ENCODE assay signal across 8 cellular contexts in genomic region chrX:23908219-23909003, GRCh38. TPM values are rescaled to one million over a fixed set of nuclear protein-coding genes. Genes with fewer than 3 reads are reported as not detected.
A peak's percentile ranks its signal among the peaks of the same experiment; 100 is the strongest.
DNase-seq lines count a peak whose midpoint lies in the region; ATAC-seq and TF ChIP-seq lines count a peak whose summit lies in the region.

No MANE protein-coding gene starts in this region.

- H3K4me1 ChIP-seq in HEK293 (ENCODE audit: control insufficient read depth, insufficient read depth, low read length), result 0 out of 2 replicates have a peak, but pooled peaks cover 3% of the 10 kb centered on the region
- H3K4me1 ChIP-seq in lower lobe of right lung, result no peaks in the 10 kb centered on the region
- H3K4me1 ChIP-seq in vagina, result no peaks in the 10 kb centered on the region

- H3K9me3 ChIP-seq in HEK293 (ENCODE audit: control insufficient read depth, insufficient read depth, low read depth, low read length), result no peaks in the 10 kb centered on the region
- H3K9me3 ChIP-seq in lower lobe of right lung, result no peaks in the 10 kb centered on the region
- no peaks in the 10 kb centered on the region for H3K9me3 ChIP-seq in vagina

- H3K4me3 ChIP-seq in AG10803 (ENCODE audit: low read length) (peak overlapping the region; percentile 45), HEK293 (ENCODE audit: low read depth, low read length) (peak overlapping the region; percentile 5), lower lobe of right lung (peak overlapping the region; percentile 61), vagina (peak overlapping the region; percentile 24 to 47)

- H3K27ac ChIP-seq in HEK293 (ENCODE audit: extremely low read depth, low read depth, low read length) (0 out of 2 replicates have a peak overlapping the region, but pooled peaks have one; percentile 14), angular gyrus (ENCODE audit: low read depth, low read length) (peak overlapping the region; percentile 64), lower lobe of right lung (peak overlapping the region; percentile 85), vagina (peak overlapping the region; percentile 66)

- no peak for TF ChIP-seq POLR2A in vagina (IDR thresholded peaks at IDR 0.05)

- intact Hi-C loops in lower lobe of right lung (cut with DNase I), result loop anchor here (10.0 kb wide), 1 partner anchor 124 kb away; the partner anchor contains the start of gene SAT1
- intact Hi-C loops in vagina (cut with DNase I), result no loop called here

- POLR2A ChIA-PET in HEK293 (lab: Yijun Ruan, JAX), result interaction anchor here (0.9 to 2.6 kb wide), 3 partner anchors 116 to 146 kb away, joined by 3 to 17 read pairs (median 12); partner anchors contain the start of genes EIF2S3 and SAT1

- ATAC-seq in lower lobe of right lung (no peak), HG02571 (IDR thresholded peaks at IDR 0.05; ENCODE audit: unreplicated experiment) (no peak), GM18517 (IDR thresholded peaks at IDR 0.05; ENCODE audit: unreplicated experiment) (no peak)

- H3K27me3 ChIP-seq in lower lobe of right lung (ENCODE audit: low read depth), result no peaks in the 10 kb centered on the region
- no peaks in the 10 kb centered on the region for H3K27me3 ChIP-seq in vagina

- DNase-seq in AG10803 (ENCODE audit: low read depth) (no peak), lower lobe of right lung (no peak), vagina (ENCODE audit: extremely low spot score in 2 of 2) (no peak), medulla oblongata (ENCODE audit: extremely low spot score) (no peak)

- H3K36me3 ChIP-seq in HEK293 (ENCODE audit: control insufficient read depth in 2 of 2, insufficient read depth in 1 of 2, low read length in 2 of 2) (no peaks in the 10 kb centered on the region), lower lobe of right lung (no peaks in the 10 kb centered on the region), vagina (no peaks in the 10 kb centered on the region)

- CTCF ChIA-PET in HEK293 (lab: Yijun Ruan, JAX), result interaction anchor here (1.0 to 3.3 kb wide), 9 partner anchors 15 to 157 kb away, joined by 3 to 14 read pairs (median 3); partner anchors contain the start of gene EIF2S3

- peak; percentile 31; the same call in 1 of the 2 replicates for TF ChIP-seq CTCF in AG10803 (conservative IDR thresholded peaks at IDR 0.05; ENCODE audit: low read length)
- TF ChIP-seq CTCF in HEK293 (tag by site-specific recombination; IDR thresholded peaks at IDR 0.05), result peak; percentile 32; the same call in 1 of the 2 replicates
- TF ChIP-seq CTCF in lower lobe of right lung (IDR thresholded peaks at IDR 0.05), result no peak
- TF ChIP-seq CTCF in vagina (IDR thresholded peaks at IDR 0.05), result peak in 1 of 3 experiments; percentile 0

TF ChIP-seq in HEK293, 187 proteins besides CTCF, POLR2A, EP300 and RAD21:
- TF ChIP-seq ZNF223 (tag by site-specific recombination; IDR thresholded peaks at IDR 0.05) (no peak), TCF7L2 (IDR thresholded peaks at IDR 0.05; ENCODE audit: borderline replicate concordance, low read depth, low read length) (peak; percentile 25; the same call in 1 of the 2 replicates), TRIM28 (IDR thresholded peaks at IDR 0.05; ENCODE audit: borderline replicate concordance, low read length) (peak; percentile 69; the same call in 1 of the 2 replicates)
TF ChIP-seq in HEK293: peak in this region for 2.

RNA-seq across cellular contexts. Expression of gene CXorf58, which starts 0.6 kb away (rescaled TPM):
- 0.27 TPM for total RNA-seq in lower lobe of right lung
- not detected for total RNA-seq in vagina

RNA-seq across cellular contexts. Expression of gene APOO, which starts 0.7 kb away (rescaled TPM):
- total RNA-seq in lower lobe of right lung, result 15.9 TPM
- total RNA-seq in vagina, result 8.6 TPM

Comparison
In these comparisons a context has a peak if more than half of its experiments do, and no peak if none do; other contexts are left out.
1. H3K4me3 ChIP-seq: peak in every context shown above with its lines; median percentile 61 in lower lobe of right lung; 45 in AG10803; 36 in vagina; 5 in HEK293.
2. H3K27ac ChIP-seq: peak in every context shown above with its lines; median percentile 85 in lower lobe of right lung; 66 in vagina; 64 in angular gyrus; 14 in HEK293.